ENCODE assay signal across 14 cellular contexts in the genomic region with DNA sequence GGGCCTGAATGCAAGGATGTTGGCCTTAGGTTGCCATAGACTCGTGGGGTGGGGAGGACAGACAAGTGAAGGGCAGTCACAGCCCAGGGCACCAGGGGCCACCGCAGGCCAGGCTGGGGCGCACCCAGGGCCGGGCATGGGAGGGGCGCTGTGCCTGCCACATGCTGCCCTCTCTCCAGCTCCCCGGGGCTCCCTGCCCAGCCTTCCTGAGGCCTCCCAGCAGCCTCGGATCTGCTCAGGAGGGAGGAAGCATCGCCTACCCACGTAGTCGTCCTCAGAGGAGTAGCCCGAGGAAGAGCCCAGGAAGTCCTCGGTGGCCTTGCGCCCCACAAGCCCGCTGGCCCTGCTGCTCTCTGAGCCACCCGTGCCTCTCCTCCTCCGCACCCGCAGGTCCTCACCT. TPM values are rescaled to one million over a fixed set of nuclear protein-coding genes. Genes with fewer than 3 reads are reported as not detected.
A peak's percentile ranks its signal among the peaks of the same experiment; 100 is the strongest.
DNase-seq lines count a peak whose midpoint lies in the region; ATAC-seq, FAIRE-seq and TF ChIP-seq lines count a peak whose summit lies in the region.
"Had no signal": no experiment of that assay in that cellular context is flagged by ENCODE, and none has a peak within 500 bp of the region (broad histone marks: within the 10 kb centered on the region; RNA-seq: fewer than 3 reads in every experiment).

No MANE protein-coding gene starts in this region.

- peak overlapping the region; percentile 98 for H3K4me3 Mint-ChIP-seq in activated CD4-positive, alpha-beta T cell treated with anti-CD3 and anti-CD28 coated beads, Interleukin-2, amount 10 ng/mL, durations not matched to agents 7 days and 5 days
- H3K4me3 Mint-ChIP-seq in activated CD8-positive, alpha-beta T cell treated with anti-CD3 and anti-CD28 coated beads for 36 hours: peak overlapping the region; percentile 80
- peak overlapping the region; percentile 98 to 100 (median 99) for H3K4me3 Mint-ChIP-seq in immature natural killer cell
- H3K4me3 Mint-ChIP-seq in stimulated activated memory B cell treated with anti-CD40 and anti-IgM and Interleukin-4, amounts not matched to agents 10 μg/mL and 1 μg/mL and 100 μg/mL, for 72 hours: no peak overlapping the region

- no peaks in the 10 kb centered on the region for H3K9me3 Mint-ChIP-seq in activated CD4-positive, alpha-beta T cell treated with anti-CD3 and anti-CD28 coated beads, Interleukin-2, amount 10 ng/mL, durations not matched to agents 7 days and 5 days
- no peaks in the 10 kb centered on the region for H3K9me3 Mint-ChIP-seq in activated CD8-positive, alpha-beta T cell treated with anti-CD3 and anti-CD28 coated beads for 36 hours
- no peaks in the 10 kb centered on the region for H3K9me3 Mint-ChIP-seq in immature natural killer cell
- H3K9me3 Mint-ChIP-seq in stimulated activated memory B cell treated with anti-CD40 and anti-IgM and Interleukin-4, amounts not matched to agents 10 μg/mL and 1 μg/mL and 100 μg/mL, for 72 hours: no peaks in the 10 kb centered on the region

- no peak for ATAC-seq in activated CD8-positive, alpha-beta T cell treated with anti-CD3 and anti-CD28 coated beads for 36 hours
- no peak for ATAC-seq in stimulated activated memory B cell treated with anti-CD40 and anti-IgM and Interleukin-4, amounts not matched to agents 10 μg/mL and 1 μg/mL and 100 μg/mL, for 72 hours
- ATAC-seq in GM21381 (IDR thresholded peaks at IDR 0.05; ENCODE audit: unreplicated experiment) (no peak), HG02970 (IDR thresholded peaks at IDR 0.05; ENCODE audit: low FRiP score, unreplicated experiment) (no peak)
- ATAC-seq: A549, left ventricle myocardium superior had no signal

- FAIRE-seq in RCC 7860 (lab: Jason Lieb, UNC): no peak
- FAIRE-seq: A549, endothelial cell of umbilical vein had no signal

- peaks cover 56% of the 10 kb centered on the region for H3K4me1 Mint-ChIP-seq in activated CD4-positive, alpha-beta T cell treated with anti-CD3 and anti-CD28 coated beads, Interleukin-2, amount 10 ng/mL, durations not matched to agents 7 days and 5 days
- peaks cover 52% of the 10 kb centered on the region for H3K4me1 Mint-ChIP-seq in activated CD8-positive, alpha-beta T cell treated with anti-CD3 and anti-CD28 coated beads for 36 hours (ENCODE audit: low read depth)
- peaks cover 57 to 71% of the 10 kb centered on the region in 2 donors for H3K4me1 Mint-ChIP-seq in immature natural killer cell
- H3K4me1 Mint-ChIP-seq in stimulated activated memory B cell treated with anti-CD40 and anti-IgM and Interleukin-4, amounts not matched to agents 10 μg/mL and 1 μg/mL and 100 μg/mL, for 72 hours: peaks cover 63% of the 10 kb centered on the region

- peak overlapping the region; percentile 100 for H3K27ac Mint-ChIP-seq in activated CD4-positive, alpha-beta T cell treated with anti-CD3 and anti-CD28 coated beads, Interleukin-2, amount 10 ng/mL, durations not matched to agents 7 days and 5 days
- H3K27ac Mint-ChIP-seq in activated CD8-positive, alpha-beta T cell treated with anti-CD3 and anti-CD28 coated beads for 36 hours: peak overlapping the region; percentile 99
- peak overlapping the region; percentile 96 to 100 (median 99) for H3K27ac Mint-ChIP-seq in immature natural killer cell
- peak overlapping the region; percentile 99 for H3K27ac Mint-ChIP-seq in stimulated activated memory B cell treated with anti-CD40 and anti-IgM and Interleukin-4, amounts not matched to agents 10 μg/mL and 1 μg/mL and 100 μg/mL, for 72 hours

- CTCF ChIA-PET in activated CD4-positive, alpha-beta T cell treated with anti-CD3 and anti-CD28 coated beads, Interleukin-2, amount 10 ng/mL, durations not matched to agents 7 days and 5 days (lab: Charles Lee): interaction anchor here (0.7 to 2.7 kb wide), 6 partner anchors 8 to 119 kb away, joined by 3 to 14 read pairs (median 4); no protein-coding TSS in a partner anchor
- CTCF ChIA-PET in activated CD8-positive, alpha-beta T cell treated with anti-CD3 and anti-CD28 coated beads for 36 hours (lab: Charles Lee): interaction anchor here (0.8 to 5.7 kb wide), 5 partner anchors 8 to 18 kb away, joined by 3 to 39 read pairs (median 9); no protein-coding TSS in a partner anchor

- POLR2A ChIA-PET in activated CD4-positive, alpha-beta T cell treated with anti-CD3 and anti-CD28 coated beads, Interleukin-2, amount 10 ng/mL, durations not matched to agents 7 days and 5 days (lab: Charles Lee): no interaction called here
- POLR2A ChIA-PET in activated CD8-positive, alpha-beta T cell treated with anti-CD3 and anti-CD28 coated beads for 36 hours (lab: Charles Lee): interaction anchor here (1.9 to 40.0 kb wide), 2 partner anchors 27 to 121 kb away, joined by 6 to 905 read pairs; partner anchors contain the start of gene GTPBP1

- no peaks in the 10 kb centered on the region for H3K27me3 Mint-ChIP-seq in activated CD4-positive, alpha-beta T cell treated with anti-CD3 and anti-CD28 coated beads, Interleukin-2, amount 10 ng/mL, durations not matched to agents 7 days and 5 days
- H3K27me3 Mint-ChIP-seq in activated CD8-positive, alpha-beta T cell treated with anti-CD3 and anti-CD28 coated beads for 36 hours: no peaks in the 10 kb centered on the region
- H3K27me3 Mint-ChIP-seq in immature natural killer cell (ENCODE audit: low read depth in 3 of 3): peaks cover 24 to 32% (median 28%) of the 10 kb centered on the region in 3 donors
- no peaks in the 10 kb centered on the region for H3K27me3 Mint-ChIP-seq in stimulated activated memory B cell treated with anti-CD40 and anti-IgM and Interleukin-4, amounts not matched to agents 10 μg/mL and 1 μg/mL and 100 μg/mL, for 72 hours

- peaks cover 90% of the 10 kb centered on the region for H3K36me3 Mint-ChIP-seq in activated CD4-positive, alpha-beta T cell treated with anti-CD3 and anti-CD28 coated beads, Interleukin-2, amount 10 ng/mL, durations not matched to agents 7 days and 5 days (ENCODE audit: low read depth)
- H3K36me3 Mint-ChIP-seq in activated CD8-positive, alpha-beta T cell treated with anti-CD3 and anti-CD28 coated beads for 36 hours (ENCODE audit: low read depth): peaks cover 70% of the 10 kb centered on the region
- peaks cover 32 to 58% (median 40%) of the 10 kb centered on the region in 3 donors for H3K36me3 Mint-ChIP-seq in immature natural killer cell
- peaks cover 49% of the 10 kb centered on the region for H3K36me3 Mint-ChIP-seq in stimulated activated memory B cell treated with anti-CD40 and anti-IgM and Interleukin-4, amounts not matched to agents 10 μg/mL and 1 μg/mL and 100 μg/mL, for 72 hours

- no peak for TF ChIP-seq CTCF in activated CD8-positive, alpha-beta T cell treated with anti-CD3 and anti-CD28 coated beads for 36 hours (IDR thresholded peaks at IDR 0.05)

- intact Hi-C loops in activated CD8-positive, alpha-beta T cell treated with anti-CD3 and anti-CD28 coated beads for 36 hours (cut with micrococcal nuclease): loop anchor here (10.0 kb wide), 1 partner anchor 46 kb away; the partner anchor contains the start of genes GTPBP1 and JOSD1

- DNase-seq in activated CD4-positive, alpha-beta T cell treated with anti-CD3 and anti-CD28 coated beads, Interleukin-2, amount 10 ng/mL, durations not matched to agents 7 days and 5 days: no peak
- no peak for DNase-seq in activated CD4-positive, alpha-beta T cell treated with anti-CD3 and anti-CD28 coated beads for 1 hour
- DNase-seq in activated CD8-positive, alpha-beta T cell treated with anti-CD3 and anti-CD28 coated beads for 36 hours: no peak
- DNase-seq in immature natural killer cell: no peak
- DNase-seq in RCC 7860 (ENCODE audit: low spot score): no peak
- DNase-seq: left ventricle myocardium superior, NCI-H2081 treated with DMSO at 0.1 percent for 48 hours, nucleus accumbens, thyroid gland had no signal

RNA-seq across cellular contexts. Expression of gene SUN2, which starts 5.2 kb away (rescaled TPM):
- total RNA-seq in activated CD4-positive, alpha-beta T cell treated with anti-CD3 and anti-CD28 coated beads, Interleukin-2, amount 10 ng/mL, durations not matched to agents 7 days and 5 days: 100 to 1,000 TPM; 582 to 702 TPM
- total RNA-seq in activated CD8-positive, alpha-beta T cell treated with anti-CD3 and anti-CD28 coated beads for 36 hours: 100 to 1,000 TPM; 101 to 107 TPM
- 100 to 1,000 TPM; 444 to 668 (median 473) TPM for polyA plus RNA-seq in immature natural killer cell

RNA-seq across cellular contexts. Expression of gene DNAL4, which starts 43.3 kb away (rescaled TPM):
- total RNA-seq in activated CD4-positive, alpha-beta T cell treated with anti-CD3 and anti-CD28 coated beads, Interleukin-2, amount 10 ng/mL, durations not matched to agents 7 days and 5 days: 10 to 100 TPM in 1 of 2 experiments, 1 to 10 TPM in 1; 7.9 to 10.2 TPM
- total RNA-seq in activated CD8-positive, alpha-beta T cell treated with anti-CD3 and anti-CD28 coated beads for 36 hours: 1 to 10 TPM; 5.5 to 6.0 TPM
- polyA plus RNA-seq in immature natural killer cell: 10 to 100 TPM; 16.7 to 16.9 (median 16.8) TPM

RNA-seq across cellular contexts. Expression of gene GTPBP1, which starts 44.9 kb away (rescaled TPM):
- 10 to 100 TPM; 68.5 to 77.1 TPM for total RNA-seq in activated CD4-positive, alpha-beta T cell treated with anti-CD3 and anti-CD28 coated beads, Interleukin-2, amount 10 ng/mL, durations not matched to agents 7 days and 5 days
- total RNA-seq in activated CD8-positive, alpha-beta T cell treated with anti-CD3 and anti-CD28 coated beads for 36 hours: 10 to 100 TPM; 93.3 to 97.6 TPM
- 10 to 100 TPM; 13.0 to 35.5 (median 15.4) TPM for polyA plus RNA-seq in immature natural killer cell

RNA-seq across cellular contexts. Expression of gene JOSD1, which starts 49.9 kb away (rescaled TPM):
- total RNA-seq in activated CD4-positive, alpha-beta T cell treated with anti-CD3 and anti-CD28 coated beads, Interleukin-2, amount 10 ng/mL, durations not matched to agents 7 days and 5 days: 10 to 100 TPM; 56.4 to 61.8 TPM
- 10 to 100 TPM; 84.7 to 88.1 TPM for total RNA-seq in activated CD8-positive, alpha-beta T cell treated with anti-CD3 and anti-CD28 coated beads for 36 hours
- polyA plus RNA-seq in immature natural killer cell: 10 to 100 TPM; 10.6 to 17.9 (median 11.2) TPM

Comparison
In these comparisons a context has a peak if more than half of its experiments do, and no peak if none do; other contexts are left out.
1. RNA of gene SUN2, which starts 5.2 kb away (total RNA-seq): 582 to 702 TPM in activated CD4-positive, alpha-beta T cell treated with anti-CD3 and anti-CD28 coated beads, Interleukin-2, amount 10 ng/mL, durations not matched to agents 7 days and 5 days; 101 to 107 TPM in activated CD8-positive, alpha-beta T cell treated with anti-CD3 and anti-CD28 coated beads for 36 hours; every median in the first group is over 4 times any median in the second.
2. Peak in every context shown above with its lines, with median percentiles within 50 percentile points of each other: H3K27ac Mint-ChIP-seq.